Comparison of ENCODE assay signal across 7 cellular contexts in genomic region chr11:308740-309557, GRCh38. TPM values are rescaled to one million over a fixed set of nuclear protein-coding genes. Genes with fewer than 3 reads are reported as not detected.
DNase-seq lines count a peak whose midpoint lies in the region; ATAC-seq and TF ChIP-seq lines count a peak whose summit lies in the region.
"Not testable (repeated sequence)": the region's sequence is repeated elsewhere in the genome, so short reads cannot be mapped to it uniquely, and the experiment has no call there.
"Had no signal": no experiment of that assay in that cellular context is flagged by ENCODE, and none has a peak within 500 bp of the region (broad histone marks: within the 10 kb centered on the region; RNA-seq: fewer than 3 reads in every experiment).

No MANE protein-coding gene starts in this region.

- intact Hi-C loops in natural killer cell (cut with micrococcal nuclease): loop anchor here (1.0 to 5.0 kb wide), 3 partner anchors 8 to 57 kb away; no protein-coding TSS in a partner anchor

- not testable (repeated sequence) for H3K27me3 Mint-ChIP-seq in natural killer cell (ENCODE audit: low read depth in 2 of 2)

- H3K27ac Mint-ChIP-seq in natural killer cell: peak overlapping the region; percentile 93 to 98

- TF ChIP-seq CTCF in astrocyte of the spinal cord (IDR thresholded peaks at IDR 0.05; ENCODE audit: low read depth, low read length); gastroesophageal sphincter (IDR thresholded peaks at IDR 0.05); natural killer cell (IDR thresholded peaks at IDR 0.05); suprapubic skin (IDR thresholded peaks at IDR 0.05): not testable (repeated sequence)

- WGBS in gastroesophageal sphincter (ENCODE audit: low coverage in 1 of 2), 2 donors: 53 to 70% methylated on average over 8 to 13 of the region's 22 CpGs
- 19% methylated on average over 18 of the region's 22 CpGs for WGBS in suprapubic skin

- in situ Hi-C loops in astrocyte of the spinal cord (cut with HindIII; ENCODE audit: low sequenced_read_pairs): not testable (repeated sequence)

- not testable (repeated sequence) for H3K9me3 ChIP-seq in gastroesophageal sphincter, suprapubic skin

- H3K4me1 ChIP-seq in gastroesophageal sphincter (peaks cover 0 to 73% (median 24%) of the 10 kb centered on the region in 3 donors), suprapubic skin (peaks cover 52% of the 10 kb centered on the region)

- not testable (repeated sequence) for H3K9me3 Mint-ChIP-seq in natural killer cell

- not testable (repeated sequence) for ATAC-seq in gastroesophageal sphincter
- ATAC-seq in natural killer cell: peak; percentile 5 to 7 (median 6)

- TF ChIP-seq POLR2A in gastroesophageal sphincter (IDR thresholded peaks at IDR 0.05); suprapubic skin (IDR thresholded peaks at IDR 0.05): not testable (repeated sequence)

- DNase-seq in EL: peak; percentile 19
- peak; percentile 92 for DNase-seq in SW480 (ENCODE audit: low spot score)
- DNase-seq in astrocyte of the spinal cord (ENCODE audit: low read depth, low spot score); natural killer cell; suprapubic skin (ENCODE audit: low spot score in 2 of 2): not testable (repeated sequence)

- H3K4me1 Mint-ChIP-seq in natural killer cell: peaks cover 68 to 69% of the 10 kb centered on the region in 2 donors

- H3K27me3 ChIP-seq in gastroesophageal sphincter, suprapubic skin: not testable (repeated sequence)

- H3K36me3 ChIP-seq in gastroesophageal sphincter, suprapubic skin: not testable (repeated sequence)

- TF ChIP-seq EP300 in gastroesophageal sphincter (IDR thresholded peaks at IDR 0.05); suprapubic skin (IDR thresholded peaks at IDR 0.05): not testable (repeated sequence)

- H3K27ac ChIP-seq in gastroesophageal sphincter: peak overlapping the region; percentile 0 to 94 (median 84)
- H3K27ac ChIP-seq in suprapubic skin: peak overlapping the region; percentile 87

- H3K4me3 Mint-ChIP-seq in natural killer cell: peak overlapping the region; percentile 95

- H3K4me3 ChIP-seq in astrocyte of the spinal cord (ENCODE audit: low read depth, low read length) (peak overlapping the region; percentile 54), gastroesophageal sphincter (peak overlapping the region; percentile 16 to 58), suprapubic skin (peak overlapping the region; percentile 53)

- not testable (repeated sequence) for H3K36me3 Mint-ChIP-seq in natural killer cell

RNA-seq across cellular contexts. Expression of gene IFITM2, which starts 1.3 kb away (rescaled TPM):
- 100 to 1,000 TPM in 3 of 4 donors, 10 to 100 TPM in 1; 89.3 to 183 (median 126) TPM for total RNA-seq in gastroesophageal sphincter
- 1,000 to 10,000 TPM; 1,080 to 1,421 (median 1,273) TPM for total RNA-seq in natural killer cell
- total RNA-seq in suprapubic skin: 10 to 100 TPM; 25.6 to 84.1 (median 45.1) TPM

RNA-seq across cellular contexts. Expression of gene IFITM1, which starts 4.9 kb away (rescaled TPM):
- 100 to 1,000 TPM in 3 of 4 donors, 10 to 100 TPM in 1; 29.9 to 138 (median 112) TPM for total RNA-seq in gastroesophageal sphincter
- total RNA-seq in natural killer cell: 100 to 1,000 TPM; 540 to 809 (median 710) TPM
- 100 to 1,000 TPM in 1 of 4 donors, 10 to 100 TPM in 3; 50.7 to 128 (median 67.6) TPM for total RNA-seq in suprapubic skin

RNA-seq across cellular contexts. Expression of gene IFITM5, which starts 9.6 kb away (rescaled TPM):
- not detected for total RNA-seq in gastroesophageal sphincter
- not detected for total RNA-seq in natural killer cell
- not detected for total RNA-seq in suprapubic skin
- total RNA-seq: ureter had no signal

RNA-seq across cellular contexts. Expression of gene IFITM3, which starts 11.7 kb away (rescaled TPM):
- total RNA-seq in gastroesophageal sphincter (100 to 1,000 TPM; 219 to 467 (median 305) TPM), natural killer cell (100 to 1,000 TPM in 1 of 3 donors, 10 to 100 TPM in 2; 64.0 to 165 (median 93.6) TPM), suprapubic skin (100 to 1,000 TPM in 2 of 4 donors, 10 to 100 TPM in 2; 69.6 to 160 (median 110) TPM)

RNA-seq across cellular contexts. Expression of gene PGGHG, which starts 20.0 kb away (rescaled TPM):
- total RNA-seq in gastroesophageal sphincter (10 to 100 TPM in 2 of 4 donors, 1 to 10 TPM in 2; 8.5 to 35.3 (median 15.5) TPM), natural killer cell (100 to 1,000 TPM; 130 to 237 (median 153) TPM), suprapubic skin (10 to 100 TPM in 2 of 4 donors, 1 to 10 TPM in 2; 3.5 to 22.0 (median 8.1) TPM)

Comparison
In these comparisons a context has a peak if more than half of its experiments do, and no peak if none do; other contexts are left out.
1. RNA of gene IFITM2, which starts 1.3 kb away (total RNA-seq): 1,080 to 1,421 TPM in natural killer cell; 89.3 to 183 TPM in gastroesophageal sphincter and 25.6 to 84.1 TPM in suprapubic skin; every median in the first group is over 4 times any median in the second.
2. Peak in every context shown above with its lines, with median percentiles within 50 percentile points of each other: H3K4me3 ChIP-seq.